1 cellular context compared by ENCODE assay signal in genomic region chr1:100249537-100250257, GRCh38.
TF ChIP-seq lines count a peak whose summit lies in the region.

TSS of gene DBT (minus strand) at chr1:100249834. CDS start at chr1:100249820, 14 bp downstream.

TF ChIP-seq in GM12878, 131 proteins besides CTCF, POLR2A, EP300 and RAD21 (continued from another document and continues in another):
- TF ChIP-seq CUX1 (IDR thresholded peaks at IDR 0.05; ENCODE audit: insufficient replicate concordance, low read depth, low read length) (no peak), HDGF (IDR thresholded peaks at IDR 0.05) (peak; percentile 67; the same call in 1 of the 2 replicates), FOS (IDR thresholded peaks at IDR 0.05; ENCODE audit: borderline replicate concordance, extremely low read depth, insufficient read length) (peak; percentile 4), IKZF1 (conservative IDR thresholded peaks at IDR 0.05) (peak; percentile 72), POLR2AphosphoS2 (IDR thresholded peaks at IDR 0.05; ENCODE audit: low read depth, low read length) (peak; percentile 96), CBX5 (IDR thresholded peaks at IDR 0.05; ENCODE audit: low read depth) (no peak), NKRF (conservative IDR thresholded peaks at IDR 0.05) (peak; percentile 76), STAT1 (conservative IDR thresholded peaks at IDR 0.05) (no peak), PKNOX1 (IDR thresholded peaks at IDR 0.05) (no peak), TCF3 (IDR thresholded peaks at IDR 0.05; ENCODE audit: borderline replicate concordance, insufficient read depth, low read depth, low read length) (no peak), CREB1 (IDR thresholded peaks at IDR 0.05; ENCODE audit: low read depth) (peak; percentile 89), IRF4 (IDR thresholded peaks at IDR 0.05; ENCODE audit: low read depth, low read length) (0 out of 2 replicates have a peak, but pooled peaks have one; percentile 6), CEBPZ (IDR thresholded peaks at IDR 0.05; ENCODE audit: low read depth, low read length) (no peak), IKZF2 (IDR thresholded peaks at IDR 0.05) (peak; percentile 42 to 66; a peak in 2 of 4 replicates), CREM (IDR thresholded peaks at IDR 0.05; ENCODE audit: low read depth) (peak; percentile 77), NR2C1 (IDR thresholded peaks at IDR 0.05) (no peak), CBFB (IDR thresholded peaks at IDR 0.05; ENCODE audit: low read depth) (peak; percentile 44; the same call in 1 of the 2 replicates), CHD1 (IDR thresholded peaks at IDR 0.05; ENCODE audit: low read depth, low read length) (no peak), BCL11A (IDR thresholded peaks at IDR 0.05; ENCODE audit: low read depth, low read length) (no peak), REST (IDR thresholded peaks at IDR 0.05; ENCODE audit: low read depth, low read length) (0 out of 2 replicates have a peak, but pooled peaks have one; percentile 14), KLF5 (IDR thresholded peaks at IDR 0.05; ENCODE audit: partially characterized antibody) (peak; percentile 42), SMARCA5 (IDR thresholded peaks at IDR 0.05) (no peak), POLR2AphosphoS5 (IDR thresholded peaks at IDR 0.05; ENCODE audit: low read length) (peak; percentile 98), EZH2 (IDR thresholded peaks at IDR 0.05; ENCODE audit: borderline replicate concordance, control insufficient read depth, low read depth, low read length) (no peak), RCOR1 (conservative IDR thresholded peaks at IDR 0.05; ENCODE audit: low read depth, low read length) (no peak), PAX8 (IDR thresholded peaks at IDR 0.05) (no peak), ZBTB33 (IDR thresholded peaks at IDR 0.05) (no peak), ZNF24 (IDR thresholded peaks at IDR 0.05) (no peak), MTA3 (IDR thresholded peaks at IDR 0.05; ENCODE audit: borderline replicate concordance, low read length) (0 out of 2 replicates have a peak, but pooled peaks have one; percentile 47), ZZZ3 (IDR thresholded peaks at IDR 0.05; ENCODE audit: control insufficient read depth, insufficient read length, low read depth) (no peak), E2F4 (IDR thresholded peaks at IDR 0.05; ENCODE audit: low read depth, low read length) (no peak), NR2C2 (IDR thresholded peaks at IDR 0.05; ENCODE audit: borderline replicate concordance, control insufficient read depth, insufficient read length, low read depth) (no peak), DPF2 (IDR thresholded peaks at IDR 0.05) (0 out of 2 replicates have a peak, but pooled peaks have one; percentile 28), ZNF384 (IDR thresholded peaks at IDR 0.05; ENCODE audit: borderline replicate concordance, low read depth, low read length) (no peak), JUND (IDR thresholded peaks at IDR 0.05; ENCODE audit: low read depth, low read length) (no peak), SMAD1 (IDR thresholded peaks at IDR 0.05; ENCODE audit: low read depth, partially characterized antibody) (peak; percentile 78), MEF2A (IDR thresholded peaks at IDR 0.05; ENCODE audit: insufficient read depth, low read depth, low read length) (0 out of 2 replicates have a peak, but pooled peaks have one; percentile 18), CHD2 (IDR thresholded peaks at IDR 0.05; ENCODE audit: borderline replicate concordance, low read depth, low read length) (0 out of 2 replicates have a peak, but pooled peaks have one; percentile 32), BHLHE40 (IDR thresholded peaks at IDR 0.05; ENCODE audit: borderline replicate concordance in 1 of 2, low read depth in 2 of 2, low read length in 1 of 2) (peak; percentile 46 to 54; a peak in 2 of 4 replicates), MAX (IDR thresholded peaks at IDR 0.05; ENCODE audit: low read depth, low read length) (0 out of 2 replicates have a peak, but pooled peaks have one; percentile 21), MXI1 (IDR thresholded peaks at IDR 0.05; ENCODE audit: low read depth, low read length) (peak; percentile 76), JUNB (IDR thresholded peaks at IDR 0.05) (no peak), ZNF622 (IDR thresholded peaks at IDR 0.05) (no peak), ATF7 (IDR thresholded peaks at IDR 0.05; ENCODE audit: low read depth) (peak; percentile 74), SRF (IDR thresholded peaks at IDR 0.05; ENCODE audit: low read depth in 2 of 2, low read length in 2 of 2) (0 out of 4 replicates have a peak, but pooled peaks of 1 of the 2 experiments have one; percentile 38), ZBED1 (IDR thresholded peaks at IDR 0.05; ENCODE audit: borderline replicate concordance) (peak; percentile 70; the same call in 1 of the 2 replicates), FOXM1 (IDR thresholded peaks at IDR 0.05; ENCODE audit: low read depth, low read length) (no peak), TAF1 (IDR thresholded peaks at IDR 0.05; ENCODE audit: borderline replicate concordance, low read depth, low read length) (peak; percentile 98)
